In genomic region chr4:134251322-134251721, GRCh38 we compare ENCODE assay signal across 19 cellular contexts. TPM values are rescaled to one million over a fixed set of nuclear protein-coding genes. Genes with fewer than 3 reads are reported as not detected.
DNase-seq lines count a peak whose midpoint lies in the region; ATAC-seq, FAIRE-seq and TF ChIP-seq lines count a peak whose summit lies in the region.
"Had no signal": no experiment of that assay in that cellular context is flagged by ENCODE, and none has a peak within 500 bp of the region (broad histone marks: within the 10 kb centered on the region; RNA-seq: fewer than 3 reads in every experiment).

No MANE protein-coding gene starts in this region.

- no peak overlapping the region for H2BK15ac ChIP-seq in H9 (ENCODE audit: low read depth, low read length)

- H2BK5ac ChIP-seq in H9 (ENCODE audit: insufficient read length, low read length) = no peak overlapping the region

- H3K9ac ChIP-seq in H9 (ENCODE audit: extremely low read depth, insufficient read length, low read length) = no peak overlapping the region

- WGBS in pancreas, 2 donors = 72 to 89% methylated on average over 1 of the region's 1 CpG
- no CpG with 5 or more reads among the region's 1 CpG for WGBS in H9 (ENCODE audit: extremely low coverage, insufficient read length, low lambda C conversion rate)

- H3K23me2 ChIP-seq in H9 (ENCODE audit: insufficient read length, low read depth, low read length, poor library complexity, severe bottlenecking) = no peaks in the 10 kb centered on the region

- H3K4me1 ChIP-seq in pancreas (no peaks in the 10 kb centered on the region), H9 (ENCODE audit: insufficient read depth, low read length) (no peaks in the 10 kb centered on the region)

- H2AFZ ChIP-seq in H9 (ENCODE audit: low read length) = no peak overlapping the region

- H3K9me3 ChIP-seq in pancreas (no peaks in the 10 kb centered on the region), H9 (ENCODE audit: control insufficient read depth, low read depth, low read length) (no peaks in the 10 kb centered on the region)

- FAIRE-seq in G401.6 (lab: Jason Lieb, UNC) (peak; percentile 98), TTC549 (lab: Jason Lieb, UNC) (peak; percentile 96), endometrium (lab: Jason Lieb, UNC) (peak; percentile 80), pancreas (lab: Jason Lieb, UNC) (peak; percentile 96)
- FAIRE-seq: GM12892, H54 had no signal

- H2BK20ac ChIP-seq in H9 (ENCODE audit: low read depth, low read length, poor library complexity, severe bottlenecking) = no peak overlapping the region

- no peak overlapping the region for H3K4ac ChIP-seq in H9 (ENCODE audit: low read depth, low read length)

- no peaks in the 10 kb centered on the region for H3K79me1 ChIP-seq in H9 (ENCODE audit: insufficient read depth, low read depth, low read length, poor library complexity, severe bottlenecking)

- no peaks in the 10 kb centered on the region for H3K27me3 ChIP-seq in pancreas
- no peaks in the 10 kb centered on the region for H3K27me3 ChIP-seq in H9 (ENCODE audit: insufficient read depth, low read length)
- H3K27me3 ChIP-seq in dorsolateral prefrontal cortex = no peaks in the 10 kb centered on the region

- no peak overlapping the region for H3K4me2 ChIP-seq in H9 (ENCODE audit: insufficient read depth, insufficient read length, low read length)

- no peak for ATAC-seq in pancreas
- no peak for ATAC-seq in HG03097 (IDR thresholded peaks at IDR 0.05; ENCODE audit: low FRiP score, unreplicated experiment)

- H3K4me3 ChIP-seq in pancreas (no peak overlapping the region), dorsolateral prefrontal cortex (no peak overlapping the region)

- TF ChIP-seq CTCF in pancreas (IDR thresholded peaks at IDR 0.05) (no peak), H9 (conservative IDR thresholded peaks at IDR 0.05) (no peak), dorsolateral prefrontal cortex (IDR thresholded peaks at IDR 0.05 in 54 of 56, conservative IDR thresholded peaks at IDR 0.05 in 2 of 56; ENCODE audit: low read depth in 1 of 56, partially characterized antibody in 56 of 56) (no peak)

- no peaks in the 10 kb centered on the region for H3K27me3 Mint-ChIP-seq in H9 (ENCODE audit: low read depth)
- H3K27me3 Mint-ChIP-seq: CD4-positive, alpha-beta memory T cell had no signal

- no peak overlapping the region for H3K23ac ChIP-seq in H9 (ENCODE audit: insufficient read length, low read depth, low read length)

- H3K79me2 ChIP-seq in H9 (ENCODE audit: insufficient read depth, low read length) = no peaks in the 10 kb centered on the region

- no peak overlapping the region for H3K27ac Mint-ChIP-seq in H9
- H3K27ac Mint-ChIP-seq: CD4-positive, alpha-beta memory T cell had no signal

- H3K27ac ChIP-seq in pancreas = no peak overlapping the region
- H3K27ac ChIP-seq in H9 (ENCODE audit: insufficient read length, low read depth, low read length) = no peak overlapping the region
- H3K27ac ChIP-seq in dorsolateral prefrontal cortex = no peak overlapping the region

- no peak overlapping the region for H3T11ph ChIP-seq in H9 (ENCODE audit: low read length)

- no peak overlapping the region for H2AK5ac ChIP-seq in H9 (ENCODE audit: insufficient read length, low read length)

- intact Hi-C loops in pancreas (cut with DNase I) = no loop called here
- intact Hi-C loops in dorsolateral prefrontal cortex (cut with DNase I) = no loop called here

- H2BK12ac ChIP-seq in H9 (ENCODE audit: insufficient read length, low read depth, low read length) = no peak overlapping the region

- DNase-seq in pancreas = no peak
- no peak for DNase-seq in H9
- DNase-seq in hippocampal formation (lab: John Stamatoyannopoulos, UW) = no peak
- DNase-seq in dorsolateral prefrontal cortex = no peak
- DNase-seq: 8988T; C1 segment of cervical spinal cord; Calu3; CD4-positive, alpha-beta memory T cell; COR-L47; DMS53; DMS79 treated with DMSO at 0.1 percent for 48 hours; GOT3; HCEC 1CT had no signal

- H3K9me3 Mint-ChIP-seq in H9 = no peaks in the 10 kb centered on the region

- no peaks in the 10 kb centered on the region for H3K36me3 Mint-ChIP-seq in H9 (ENCODE audit: insufficient read depth in 1 of 3, low read depth in 3 of 3)
- H3K36me3 Mint-ChIP-seq: CD4-positive, alpha-beta memory T cell had no signal

- no peak overlapping the region for H2BK120ac ChIP-seq in H9 (ENCODE audit: low read depth, low read length, poor library complexity, severe bottlenecking)

- H3K4me3 Mint-ChIP-seq in H9 = no peak overlapping the region
- H3K4me3 Mint-ChIP-seq: CD4-positive, alpha-beta memory T cell had no signal

- no peaks in the 10 kb centered on the region for H4K20me1 ChIP-seq in H9 (ENCODE audit: control insufficient read depth, insufficient read depth, insufficient read length)

- no peaks in the 10 kb centered on the region for H3K4me1 Mint-ChIP-seq in H9
- H3K4me1 Mint-ChIP-seq: CD4-positive, alpha-beta memory T cell had no signal

- H4K8ac ChIP-seq in H9 (replicated peaks; ENCODE audit: insufficient read length, low read depth, low read length) = no peak overlapping the region

- no peaks in the 10 kb centered on the region for H3K36me3 ChIP-seq in pancreas

- H4K5ac ChIP-seq in H9 (ENCODE audit: insufficient read length, low read depth, low read length) = no peak overlapping the region

- H4K91ac ChIP-seq in H9 (ENCODE audit: insufficient read length, low read depth, low read length) = no peak overlapping the region

- no peak overlapping the region for H3K14ac ChIP-seq in H9 (ENCODE audit: insufficient read depth, low read length)

- no peak overlapping the region for H3K18ac ChIP-seq in H9 (ENCODE audit: insufficient read length, low read depth, low read length)

- H3K56ac ChIP-seq in H9 (ENCODE audit: insufficient read length, low read depth, low read length) = no peak overlapping the region

RNA-seq across cellular contexts. Expression of gene PABPC4L, which starts 49.7 kb away (rescaled TPM):
- total RNA-seq in pancreas = under 1 TPM; 0.06 to 0.56 (median 0.24) TPM
- polyA plus RNA-seq in pancreas = under 1 TPM; 0.11 to 0.12 TPM
- total RNA-seq in H9 (2021) = 1.8 and 2.2 TPM in 2 replicates
- total RNA-seq in dorsolateral prefrontal cortex = under 1 TPM in 113 of 120 experiments, not detected in 7; 0.08 to 0.92 (median 0.32) TPM
- total RNA-seq: Calu3; CD4-positive, alpha-beta memory T cell had no signal
- polyA plus RNA-seq: CD4-positive, alpha-beta memory T cell had no signal
